Comparison of ENCODE assay signal across 8 cellular contexts in the genomic region with DNA sequence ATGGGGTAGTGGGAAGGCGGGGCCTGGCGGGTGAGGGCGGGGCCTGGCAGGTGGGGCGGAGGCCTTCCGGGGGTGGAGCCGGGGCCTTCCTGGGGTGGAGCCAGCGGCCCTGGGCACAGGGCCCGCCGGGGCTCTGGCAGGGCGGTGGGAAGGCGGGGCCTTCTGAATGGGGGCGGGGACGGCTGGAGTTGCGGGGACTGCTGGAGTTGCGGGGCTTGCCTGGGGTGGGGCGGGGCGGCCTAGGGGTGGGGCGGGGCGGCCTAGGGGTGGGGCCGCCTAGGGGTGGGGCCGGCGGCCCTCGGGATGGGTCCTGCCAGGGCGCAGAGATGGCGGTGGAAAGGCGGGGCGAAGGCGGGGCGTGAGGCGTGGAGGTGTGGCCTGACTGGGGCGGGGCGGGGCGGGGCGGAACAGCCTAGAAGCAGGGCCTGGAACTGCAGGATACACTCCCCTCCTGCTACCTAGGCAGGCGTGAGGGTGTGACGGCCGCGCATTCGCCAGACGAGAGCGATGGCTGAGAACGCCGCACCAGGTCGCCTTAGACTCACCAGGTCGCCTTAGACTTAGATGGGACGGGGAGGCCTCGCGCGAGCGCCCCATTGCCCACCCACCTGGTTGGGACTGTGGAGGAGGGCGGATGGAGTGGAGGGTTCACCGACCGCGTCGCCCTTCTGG. TPM values are rescaled to one million over a fixed set of nuclear protein-coding genes. Genes with fewer than 3 reads are reported as not detected.
A peak's percentile ranks its signal among the peaks of the same experiment; 100 is the strongest.
DNase-seq lines count a peak whose midpoint lies in the region; ATAC-seq and TF ChIP-seq lines count a peak whose summit lies in the region.

No MANE protein-coding gene starts in this region.

- no peaks in the 10 kb centered on the region for H3K9me3 ChIP-seq in SK-N-SH
- H3K9me3 ChIP-seq in cardiac muscle cell (ENCODE audit: low read depth), result no peaks in the 10 kb centered on the region

- no peaks in the 10 kb centered on the region for H3F3A ChIP-seq in SK-N-SH (replicated peaks; ENCODE audit: insufficient read depth)

- H3K36me3 ChIP-seq in SK-N-SH (replicated peaks in 1 of 2; ENCODE audit: control insufficient read depth in 1 of 2, insufficient read depth in 2 of 2, low read length in 1 of 2), result no peaks in the 10 kb centered on the region
- H3K36me3 ChIP-seq in cardiac muscle cell, result no peaks in the 10 kb centered on the region
- H3K36me3 ChIP-seq in rectal smooth muscle tissue (ENCODE audit: control insufficient read depth, insufficient read depth, low read length), result no peaks in the 10 kb centered on the region

- H3K27me3 ChIP-seq in SK-N-SH (ENCODE audit: insufficient read depth) (no peaks in the 10 kb centered on the region), cardiac muscle cell (no peaks in the 10 kb centered on the region), rectal smooth muscle tissue (ENCODE audit: control insufficient read depth, insufficient read depth, low read length) (no peaks in the 10 kb centered on the region)

- peaks cover 16% of the 10 kb centered on the region for H3K4me1 Mint-ChIP-seq in activated naive CD8-positive, alpha-beta T cell treated with anti-CD3 and anti-CD28 coated beads, Interleukin-2, amount 10 ng/mL, durations not matched to agents 7 days and 5 days

- no peaks in the 10 kb centered on the region for H3K79me2 ChIP-seq in SK-N-SH (ENCODE audit: insufficient read depth)

- no peak overlapping the region for H3K4me2 ChIP-seq in SK-N-SH

- peak; percentile 100 for DNase-seq in GM13976 (ENCODE audit: low spot score)
- DNase-seq in SK-N-SH, result peak; percentile 96
- peak; percentile 88 for DNase-seq in activated naive CD8-positive, alpha-beta T cell treated with anti-CD3 and anti-CD28 coated beads, Interleukin-2, amount 10 ng/mL, durations not matched to agents 7 days and 5 days
- DNase-seq in cardiac muscle cell (ENCODE audit: low read depth in 1 of 2, low spot score in 1 of 2), result peak; percentile 71 to 85
- peak; percentile 93 for DNase-seq in ureter (ENCODE audit: low spot score)
- no peak for DNase-seq in DMS153 treated with DMSO at 0.1 percent for 48 hours (lab: John Stamatoyannopoulos, UW; ENCODE audit: unreplicated experiment)

- CTCF ChIA-PET in SK-N-SH (lab: Yijun Ruan, JAX), result no interaction called here

- H3K9me2 ChIP-seq in SK-N-SH, result no peaks in the 10 kb centered on the region

- H2AFZ ChIP-seq in SK-N-SH (ENCODE audit: low read depth), result no peak overlapping the region

- no CpG with 5 or more reads among the region's 55 CpGs for WGBS in SK-N-SH (ENCODE audit: low lambda C conversion rate)

- H3K27me3 Mint-ChIP-seq in activated naive CD8-positive, alpha-beta T cell treated with anti-CD3 and anti-CD28 coated beads, Interleukin-2, amount 10 ng/mL, durations not matched to agents 7 days and 5 days, result peaks cover 6% of the 10 kb centered on the region

- H3K4me1 ChIP-seq in SK-N-SH (ENCODE audit: control insufficient read depth in 1 of 2, insufficient read depth in 2 of 2, low read depth in 1 of 2, low read length in 1 of 2) (no peaks in the 10 kb centered on the region; a peak in 1 of 4 replicates), cardiac muscle cell (ENCODE audit: low read depth) (no peaks in the 10 kb centered on the region), rectal smooth muscle tissue (ENCODE audit: control insufficient read depth, insufficient read depth, low read length) (no peaks in the 10 kb centered on the region)

- H4K20me1 ChIP-seq in SK-N-SH (ENCODE audit: insufficient read depth), result no peaks in the 10 kb centered on the region

- in situ Hi-C loops in GM13976 (cut with MboI; ENCODE audit: low sequenced_read_pairs, unreplicated experiment), result no loop called here

- no peaks in the 10 kb centered on the region for H3K9me3 Mint-ChIP-seq in activated naive CD8-positive, alpha-beta T cell treated with anti-CD3 and anti-CD28 coated beads, Interleukin-2, amount 10 ng/mL, durations not matched to agents 7 days and 5 days

- no peak overlapping the region for H3K27ac Mint-ChIP-seq in activated naive CD8-positive, alpha-beta T cell treated with anti-CD3 and anti-CD28 coated beads, Interleukin-2, amount 10 ng/mL, durations not matched to agents 7 days and 5 days

- no peak for TF ChIP-seq RAD21 in SK-N-SH (IDR thresholded peaks at IDR 0.05; ENCODE audit: low read length)

- TF ChIP-seq CTCF in GM13976 (IDR thresholded peaks at IDR 0.05; ENCODE audit: borderline replicate concordance, control extremely low read depth, extremely low read depth, insufficient read depth, missing control alignments), result no peak
- TF ChIP-seq CTCF in SK-N-SH (IDR thresholded peaks at IDR 0.05), result no peak
- no peak for TF ChIP-seq CTCF in cardiac muscle cell (IDR thresholded peaks at IDR 0.05; ENCODE audit: low read depth, low read length)

- no peak for TF ChIP-seq EP300 in SK-N-SH (IDR thresholded peaks at IDR 0.05; ENCODE audit: borderline replicate concordance in 1 of 2, low read depth in 1 of 2, low read length in 1 of 2)

- peak overlapping the region; percentile 70 for H3K4me3 Mint-ChIP-seq in activated naive CD8-positive, alpha-beta T cell treated with anti-CD3 and anti-CD28 coated beads, Interleukin-2, amount 10 ng/mL, durations not matched to agents 7 days and 5 days

- H3K9ac ChIP-seq in SK-N-SH (no peak overlapping the region), rectal smooth muscle tissue (ENCODE audit: low read length) (no peak overlapping the region)

- POLR2A ChIA-PET in SK-N-SH (lab: Yijun Ruan, JAX), result no interaction called here
- POLR2A ChIA-PET in activated naive CD8-positive, alpha-beta T cell treated with anti-CD3 and anti-CD28 coated beads, Interleukin-2, amount 10 ng/mL, durations not matched to agents 7 days and 5 days (lab: Charles Lee), result no interaction called here

- peak overlapping the region; percentile 16 to 35; a peak in 3 of 4 replicates for H3K4me3 ChIP-seq in SK-N-SH (ENCODE audit: low read depth in 2 of 2, low read length in 1 of 2)
- H3K4me3 ChIP-seq in cardiac muscle cell, result no peak overlapping the region
- peak overlapping the region; percentile 62 for H3K4me3 ChIP-seq in rectal smooth muscle tissue (ENCODE audit: low read length)

- peaks cover 1% of the 10 kb centered on the region for H3K36me3 Mint-ChIP-seq in activated naive CD8-positive, alpha-beta T cell treated with anti-CD3 and anti-CD28 coated beads, Interleukin-2, amount 10 ng/mL, durations not matched to agents 7 days and 5 days

- peak; percentile 56 for ATAC-seq in HG02970 (IDR thresholded peaks at IDR 0.05; ENCODE audit: low FRiP score, unreplicated experiment)
- peak; percentile 84 for ATAC-seq in activated naive CD8-positive, alpha-beta T cell treated with anti-CD3 and anti-CD28 coated beads, Interleukin-2, amount 10 ng/mL, durations not matched to agents 7 days and 5 days (ENCODE audit: low read depth)

- H3K27ac ChIP-seq in SK-N-SH (ENCODE audit: low read depth in 2 of 2, low read length in 1 of 2), result no peak overlapping the region
- no peak overlapping the region for H3K27ac ChIP-seq in cardiac muscle cell
- no peak overlapping the region for H3K27ac ChIP-seq in rectal smooth muscle tissue (ENCODE audit: low read depth, low read length)

TF ChIP-seq in SK-N-SH, 30 proteins besides CTCF, POLR2A, EP300 and RAD21:
- TF ChIP-seq ELF1 (IDR thresholded peaks at IDR 0.05) (no peak), MAX (IDR thresholded peaks at IDR 0.05; ENCODE audit: low read depth) (0 out of 2 replicates have a peak, but pooled peaks have one; percentile 27)

RNA-seq across cellular contexts. Expression of gene RRP7A, which starts 19.3 kb away (rescaled TPM):
- polyA plus RNA-seq in SK-N-SH (2012; rRNA removed) (16.6 and 17.6 TPM in 2 replicates), cardiac muscle cell (43.7 and 59.4 TPM in 2 replicates)
- polyA plus RNA-seq in SK-N-SH (2012; cell fraction: cytosol; rRNA removed), result 10.5 and 13.9 TPM in 2 replicates
- polyA plus RNA-seq in SK-N-SH (2012; cell fraction: nucleus; rRNA removed), result 13.1 and 16.7 TPM in 2 replicates
- total RNA-seq in activated naive CD8-positive, alpha-beta T cell treated with anti-CD3 and anti-CD28 coated beads, Interleukin-2, amount 10 ng/mL, durations not matched to agents 7 days and 5 days, result 10 to 100 TPM; 69.9 to 72.1 TPM
- total RNA-seq in cardiac muscle cell (31.0 and 39.6 TPM in 2 replicates), ureter (54.9 TPM)

RNA-seq across cellular contexts. Expression of gene SERHL2, which starts 53.5 kb away (rescaled TPM):
- 3.1 and 3.8 TPM in 2 replicates for polyA plus RNA-seq in SK-N-SH (2012; rRNA removed)
- 2.5 and 3.4 TPM in 2 replicates for polyA plus RNA-seq in SK-N-SH (2012; cell fraction: cytosol; rRNA removed)
- 3.9 and 4.6 TPM in 2 replicates for polyA plus RNA-seq in SK-N-SH (2012; cell fraction: nucleus; rRNA removed)
- total RNA-seq in activated naive CD8-positive, alpha-beta T cell treated with anti-CD3 and anti-CD28 coated beads, Interleukin-2, amount 10 ng/mL, durations not matched to agents 7 days and 5 days, result 1 to 10 TPM; 1.0 to 2.2 TPM
- total RNA-seq in cardiac muscle cell, result 3.4 and 5.2 TPM in 2 replicates
- polyA plus RNA-seq in cardiac muscle cell, result 2.7 and 10.8 TPM in 2 replicates
- total RNA-seq in ureter, result 10.8 TPM
